In genomic region chr9:127919253-127919815, GRCh38 we compare ENCODE assay signal across 8 cellular contexts. TPM values are rescaled to one million over a fixed set of nuclear protein-coding genes. Genes with fewer than 3 reads are reported as not detected.
DNase-seq lines count a peak whose midpoint lies in the region; TF ChIP-seq lines count a peak whose summit lies in the region.

No MANE protein-coding gene starts in this region.

- H3K27ac Mint-ChIP-seq in chondrocyte (ENCODE audit: unreplicated experiment) = peak overlapping the region; percentile 96

- H3K27me3 ChIP-seq in BLaER1 treated with 17β-estradiol and CSF1 and Interleukin-3, amounts not matched to agents 10 nM and 100 nM = peaks cover 6 to 22% (median 16%) of the 10 kb centered on the region in 11 experiments; a peak in 20 of 22 replicates
- H3K27me3 ChIP-seq in mesendoderm (ENCODE audit: insufficient read depth, low read length, poor library complexity) = no peaks in the 10 kb centered on the region

- H4K8ac ChIP-seq in mesendoderm (ENCODE audit: low read depth, low read length) = no peak overlapping the region

- H2BK120ac ChIP-seq in mesendoderm (ENCODE audit: low read depth, low read length) = no peak overlapping the region

- no peak overlapping the region for H3K4me3 Mint-ChIP-seq in chondrocyte (ENCODE audit: unreplicated experiment)

- H3K9me3 Mint-ChIP-seq in chondrocyte (ENCODE audit: low read depth) = no peaks in the 10 kb centered on the region

- no peak overlapping the region for H3K4ac ChIP-seq in mesendoderm (ENCODE audit: low read depth, low read length)

- H2BK5ac ChIP-seq in mesendoderm (ENCODE audit: low read length) = no peak overlapping the region

- no peak overlapping the region for H3K23ac ChIP-seq in mesendoderm (ENCODE audit: low read length)

- H3K27ac ChIP-seq in BLaER1 treated with 17β-estradiol and CSF1 and Interleukin-3, amounts not matched to agents 10 nM and 100 nM = peak overlapping the region in 10 of 11 experiments; percentile 68 to 94 (median 84); a peak in 20 of 22 replicates
- no peak overlapping the region for H3K27ac ChIP-seq in mesendoderm (ENCODE audit: low read depth, low read length)

- TF ChIP-seq POLR2A in NB4 (IDR thresholded peaks at IDR 0.05; ENCODE audit: extremely low read depth, insufficient read length) = no peak

- H3K4me1 Mint-ChIP-seq in chondrocyte (ENCODE audit: low read depth) = peaks cover 50% of the 10 kb centered on the region

- H3K4me3 ChIP-seq in BLaER1 treated with 17β-estradiol and CSF1 and Interleukin-3, amounts not matched to agents 10 nM and 100 nM = peak overlapping the region in 2 of 10 experiments; percentile 8 to 11; a peak in 2 of 20 replicates
- H3K4me3 ChIP-seq in NB4 (ENCODE audit: low read depth, low read length) (no peak overlapping the region), mesendoderm (ENCODE audit: low read length) (no peak overlapping the region)

- TF ChIP-seq CTCF in NB4 (IDR thresholded peaks at IDR 0.05; ENCODE audit: low read depth, low read length) = no peak
- no peak for TF ChIP-seq CTCF in chondrocyte (IDR thresholded peaks at IDR 0.05)
- no peak for TF ChIP-seq CTCF in GM20000 (IDR thresholded peaks at IDR 0.05; ENCODE audit: extremely low read depth, missing control alignments)

- H3K4me1 ChIP-seq in BLaER1 treated with 17β-estradiol and CSF1 and Interleukin-3, amounts not matched to agents 10 nM and 100 nM = peaks cover 64 to 81% (median 69%) of the 10 kb centered on the region in 10 experiments
- no peaks in the 10 kb centered on the region for H3K4me1 ChIP-seq in mesendoderm (ENCODE audit: control insufficient read depth, low read depth, low read length)

- H3K9ac ChIP-seq in BLaER1 treated with 17β-estradiol and CSF1 and Interleukin-3, amounts not matched to agents 10 nM and 100 nM = peak overlapping the region in 10 of 11 experiments; percentile 28 to 94 (median 83); a peak in 19 of 22 replicates
- H3K9ac ChIP-seq in mesendoderm (ENCODE audit: low read length) = peak overlapping the region; percentile 9

- H3K36me3 ChIP-seq in BLaER1 treated with 17β-estradiol and CSF1 and Interleukin-3, amounts not matched to agents 10 nM and 100 nM = peaks cover 0 to 11% (median 6%) of the 10 kb centered on the region in 11 experiments; a peak in 11 of 22 replicates
- no peaks in the 10 kb centered on the region for H3K36me3 ChIP-seq in mesendoderm (ENCODE audit: control insufficient read depth, insufficient read depth, low read length)

- no peak overlapping the region for H2AK5ac ChIP-seq in mesendoderm (ENCODE audit: low read length)

- H3K18ac ChIP-seq in mesendoderm (ENCODE audit: low read length) = no peak overlapping the region

- no peak overlapping the region for H4K5ac ChIP-seq in mesendoderm (ENCODE audit: low read length)

- H3K79me2 ChIP-seq in mesendoderm (ENCODE audit: control insufficient read depth, insufficient read depth, low read length) = no peaks in the 10 kb centered on the region

- H3K4me2 ChIP-seq in BLaER1 treated with 17β-estradiol and CSF1 and Interleukin-3, amounts not matched to agents 10 nM and 100 nM = peak overlapping the region; percentile 74 to 97 (median 94)
- H3K4me2 ChIP-seq in mesendoderm (ENCODE audit: low read length) = no peak overlapping the region

- H4K20me1 ChIP-seq in BLaER1 treated with 17β-estradiol and CSF1 and Interleukin-3, amounts not matched to agents 10 nM and 100 nM = peaks cover 0 to 13% (median 0%) of the 10 kb centered on the region in 11 experiments; a peak in 7 of 22 replicates

- no peaks in the 10 kb centered on the region for H3K36me3 Mint-ChIP-seq in chondrocyte (ENCODE audit: low read depth)

- no peaks in the 10 kb centered on the region for H3K79me1 ChIP-seq in mesendoderm (ENCODE audit: low read length)

- no peaks in the 10 kb centered on the region for H3K9me3 ChIP-seq in BLaER1 treated with 17β-estradiol and CSF1 and Interleukin-3, amounts not matched to agents 10 nM and 100 nM (replicated peaks in 1 of 11)

- DNase-seq in NB4 (ENCODE audit: low read depth) = peak; percentile 70
- DNase-seq in chondrocyte (ENCODE audit: low spot score) = peak; percentile 85
- DNase-seq in mesendoderm = peak; percentile 81
- DNase-seq in DMS153 (lab: John Stamatoyannopoulos, UW) = no peak
- no peak for DNase-seq in NCI-H187 treated with DMSO at 0.1 percent for 48 hours (lab: John Stamatoyannopoulos, UW)
- DNase-seq in SK-N-DZ (ENCODE audit: low spot score) = no peak
- no peak for DNase-seq in GM20000 (ENCODE audit: low spot score)

- H3K56ac ChIP-seq in mesendoderm (ENCODE audit: low read length) = no peak overlapping the region

- no peak overlapping the region for H2BK15ac ChIP-seq in mesendoderm (replicated peaks; ENCODE audit: low read depth)

- WGBS in mesendoderm (ENCODE audit: extremely low coverage, insufficient coverage, low lambda C conversion rate) = no CpG with 5 or more reads among the region's 8 CpGs

- H3K27me3 Mint-ChIP-seq in chondrocyte (ENCODE audit: low read depth) = no peaks in the 10 kb centered on the region

RNA-seq across cellular contexts. Expression of gene ST6GALNAC4, which starts 2.5 kb away (rescaled TPM):
- total RNA-seq in chondrocyte = 22.2 to 25.5 TPM (median 24.4 TPM) in 3 replicates
- polyA plus RNA-seq in mesendoderm (2013, experiment 1 of 2) = 12.3 TPM
- 14.4 TPM for polyA plus RNA-seq in mesendoderm (2013, experiment 2 of 2)
- polyA plus RNA-seq in SK-N-DZ (2014; cell fraction: cytosol; rRNA removed) = 28.1 and 28.4 TPM in 2 replicates
- 18.1 and 19.8 TPM in 2 replicates for polyA plus RNA-seq in SK-N-DZ (2014; cell fraction: nucleus; rRNA removed)

RNA-seq across cellular contexts. Expression of gene PIP5KL1, which starts 11.2 kb away (rescaled TPM):
- 1.4 to 4.3 TPM (median 2.7 TPM) in 3 replicates for total RNA-seq in chondrocyte
- polyA plus RNA-seq in mesendoderm (2013, experiment 1 of 2) = 4.1 TPM
- polyA plus RNA-seq in mesendoderm (2013, experiment 2 of 2) = 3.5 TPM
- 2.1 and 3.6 TPM in 2 replicates for polyA plus RNA-seq in SK-N-DZ (2014; cell fraction: cytosol; rRNA removed)
- 18.2 and 18.8 TPM in 2 replicates for polyA plus RNA-seq in SK-N-DZ (2014; cell fraction: nucleus; rRNA removed)

RNA-seq across cellular contexts. Expression of gene DPM2, which starts 18.3 kb away (rescaled TPM):
- total RNA-seq in chondrocyte = 26.3 to 28.9 TPM (median 27.8 TPM) in 3 replicates
- polyA plus RNA-seq in mesendoderm (2013, experiment 1 of 2) = 31.9 TPM
- polyA plus RNA-seq in mesendoderm (2013, experiment 2 of 2) = 33.2 TPM
- polyA plus RNA-seq in SK-N-DZ (2014; cell fraction: cytosol; rRNA removed) = 52.5 and 55.6 TPM in 2 replicates
- polyA plus RNA-seq in SK-N-DZ (2014; cell fraction: nucleus; rRNA removed) = 46.6 and 51.6 TPM in 2 replicates

RNA-seq across cellular contexts. Expression of gene ST6GALNAC6, which starts 19.9 kb away (rescaled TPM):
- total RNA-seq in chondrocyte = 45.5 to 54.3 TPM (median 47.5 TPM) in 3 replicates
- polyA plus RNA-seq in mesendoderm (2013, experiment 1 of 2) = 11.0 TPM
- 11.5 TPM for polyA plus RNA-seq in mesendoderm (2013, experiment 2 of 2)
- polyA plus RNA-seq in SK-N-DZ (2014; cell fraction: cytosol; rRNA removed) = 28.5 and 39.2 TPM in 2 replicates
- 30.8 and 39.5 TPM in 2 replicates for polyA plus RNA-seq in SK-N-DZ (2014; cell fraction: nucleus; rRNA removed)

RNA-seq across cellular contexts. Expression of gene AK1, which starts 41.9 kb away (rescaled TPM):
- total RNA-seq in chondrocyte = 75.3 to 83.8 TPM (median 77.2 TPM) in 3 replicates
- 24.5 TPM for polyA plus RNA-seq in mesendoderm (2013, experiment 1 of 2)
- 21.1 TPM for polyA plus RNA-seq in mesendoderm (2013, experiment 2 of 2)
- polyA plus RNA-seq in SK-N-DZ (2014; cell fraction: cytosol; rRNA removed) = 61.6 and 106 TPM in 2 replicates
- 55.2 and 64.2 TPM in 2 replicates for polyA plus RNA-seq in SK-N-DZ (2014; cell fraction: nucleus; rRNA removed)

Comparison
In these comparisons a context has a peak if more than half of its experiments do, and no peak if none do; other contexts are left out.
1. DNase-seq: peak in NB4 (single experiment), chondrocyte (single experiment) and mesendoderm (single experiment); none in DMS153 (single experiment), NCI-H187 treated with DMSO at 0.1 percent for 48 hours (single experiment), SK-N-DZ (single experiment) and GM20000 (single experiment).